ENCODE assay signal across 2 cellular contexts in genomic region chr19:10023096-10023495, GRCh38. TPM values are rescaled to one million over a fixed set of nuclear protein-coding genes. Genes with fewer than 3 reads are reported as not detected.
"Had no signal": no experiment of that assay in that cellular context is flagged by ENCODE, and none has a peak within 500 bp of the region (broad histone marks: within the 10 kb centered on the region; RNA-seq: fewer than 3 reads in every experiment).

No MANE protein-coding gene starts in this region.

RNA-seq across cellular contexts. Expression of gene RDH8, which starts 9.8 kb away (rescaled TPM):
- total RNA-seq: G401, GM12878 had no signal

RNA-seq across cellular contexts. Expression of gene COL5A3, which starts 12.8 kb away (rescaled TPM):
- total RNA-seq: G401 had no signal
